ENCODE assay signal across 11 cellular contexts in genomic region chr11:10414659-10415058, GRCh38. TPM values are rescaled to one million over a fixed set of nuclear protein-coding genes. Genes with fewer than 3 reads are reported as not detected.
DNase-seq lines count a peak whose midpoint lies in the region; ATAC-seq and TF ChIP-seq lines count a peak whose summit lies in the region.
"Had no signal": no experiment of that assay in that cellular context is flagged by ENCODE, and none has a peak within 500 bp of the region (broad histone marks: within the 10 kb centered on the region; RNA-seq: fewer than 3 reads in every experiment).

No MANE protein-coding gene starts in this region.

- H3K9me3 Mint-ChIP-seq in activated CD4-positive, alpha-beta T cell treated with anti-CD3 and anti-CD28 coated beads for 36 hours (ENCODE audit: low read depth) = no peaks in the 10 kb centered on the region
- no peaks in the 10 kb centered on the region for H3K9me3 Mint-ChIP-seq in stimulated activated naive B cell treated with anti-CD40 and anti-IgM and Interleukin-4, amounts not matched to agents 10 μg/mL and 1 μg/mL and 100 μg/mL, for 72 hours

- peak; percentile 45 for ATAC-seq in activated CD4-positive, alpha-beta T cell treated with anti-CD3 and anti-CD28 coated beads for 36 hours
- peak; percentile 66 to 86 (median 78) for ATAC-seq in heart right ventricle
- ATAC-seq in stimulated activated naive B cell treated with anti-CD40 and anti-IgM and Interleukin-4, amounts not matched to agents 10 μg/mL and 1 μg/mL and 100 μg/mL, for 72 hours (replicated peaks) = peak; percentile 28 to 33
- no peak for ATAC-seq in GM19328 (IDR thresholded peaks at IDR 0.05; ENCODE audit: unreplicated experiment)
- no peak for ATAC-seq in HG03139 (IDR thresholded peaks at IDR 0.05; ENCODE audit: unreplicated experiment)
- ATAC-seq: A549 had no signal

- intact Hi-C loops in activated CD4-positive, alpha-beta T cell treated with anti-CD3 and anti-CD28 coated beads for 36 hours (cut with DNase I, micrococcal nuclease) = no loop called here
- intact Hi-C loops in heart right ventricle (cut with DNase I) = loop anchor here in 2 of 10 donors (5.0 kb wide), 3 partner anchors 238 to 323 kb away; no protein-coding TSS in a partner anchor

- peaks cover 0 to 27% (median 4%) of the 10 kb centered on the region in 9 donors for H3K4me1 ChIP-seq in heart right ventricle
- H3K4me1 ChIP-seq: A549 had no signal

- H3K4me3 ChIP-seq in heart right ventricle = peak overlapping the region in 1 of 10 donors; percentile 10
- H3K4me3 ChIP-seq: A549 had no signal

- TF ChIP-seq CTCF in heart right ventricle (IDR thresholded peaks at IDR 0.05) = no peak

- no peaks in the 10 kb centered on the region for H3K27me3 Mint-ChIP-seq in activated CD4-positive, alpha-beta T cell treated with anti-CD3 and anti-CD28 coated beads for 36 hours
- no peaks in the 10 kb centered on the region for H3K27me3 Mint-ChIP-seq in stimulated activated naive B cell treated with anti-CD40 and anti-IgM and Interleukin-4, amounts not matched to agents 10 μg/mL and 1 μg/mL and 100 μg/mL, for 72 hours

- no peak overlapping the region for H3K27ac Mint-ChIP-seq in activated CD4-positive, alpha-beta T cell treated with anti-CD3 and anti-CD28 coated beads for 36 hours
- peak overlapping the region; percentile 78 for H3K27ac Mint-ChIP-seq in stimulated activated naive B cell treated with anti-CD40 and anti-IgM and Interleukin-4, amounts not matched to agents 10 μg/mL and 1 μg/mL and 100 μg/mL, for 72 hours

- no peaks in the 10 kb centered on the region for H3K27me3 ChIP-seq in heart right ventricle

- no peak for DNase-seq in activated CD4-positive, alpha-beta T cell treated with anti-CD3 and anti-CD28 coated beads for 36 hours
- DNase-seq in activated CD4-positive, alpha-beta T cell treated with anti-CD3 and anti-CD28 coated beads, Interleukin-2, amount 50 U/mL, for 4 hours = no peak
- DNase-seq in UCSD-AML1 (lab: John Stamatoyannopoulos, UW; ENCODE audit: unreplicated experiment) (peak; percentile 84), heart right ventricle (peak; percentile 24 to 37), amniotic stem cell (lab: John Stamatoyannopoulos, UW) (no peak)
- no peak for DNase-seq in stimulated activated naive B cell treated with anti-CD40 and anti-IgM and Interleukin-4, amounts not matched to agents 10 μg/mL and 1 μg/mL and 100 μg/mL, for 72 hours
- DNase-seq: activated CD4-positive, alpha-beta T cell treated with anti-CD3 and anti-CD28 coated beads, Interleukin-2, amount 50 U/mL, for 1 hour; stimulated activated CD4-positive, alpha-beta T cell treated with anti-CD3 and anti-CD28 coated beads, Interleukin-4, amount 100 ng/mL, for 1 hour had no signal

- H3K4me3 Mint-ChIP-seq in activated CD4-positive, alpha-beta T cell treated with anti-CD3 and anti-CD28 coated beads for 36 hours = no peak overlapping the region
- peak overlapping the region; percentile 37 to 57 for H3K4me3 Mint-ChIP-seq in stimulated activated naive B cell treated with anti-CD40 and anti-IgM and Interleukin-4, amounts not matched to agents 10 μg/mL and 1 μg/mL and 100 μg/mL, for 72 hours

- CTCF ChIA-PET in activated CD4-positive, alpha-beta T cell treated with anti-CD3 and anti-CD28 coated beads for 36 hours (lab: Charles Lee) = interaction anchor here (0.8 to 2.8 kb wide), 10 partner anchors 8 to 317 kb away, joined by 3 to 22 read pairs (median 6); partner anchors contain the start of gene RNF141

- H3K36me3 Mint-ChIP-seq in activated CD4-positive, alpha-beta T cell treated with anti-CD3 and anti-CD28 coated beads for 36 hours (ENCODE audit: low read depth) = no peaks in the 10 kb centered on the region
- H3K36me3 Mint-ChIP-seq in stimulated activated naive B cell treated with anti-CD40 and anti-IgM and Interleukin-4, amounts not matched to agents 10 μg/mL and 1 μg/mL and 100 μg/mL, for 72 hours = no peaks in the 10 kb centered on the region

- no peaks in the 10 kb centered on the region for H3K9me3 ChIP-seq in heart right ventricle
- H3K9me3 ChIP-seq: A549 had no signal

- H3K27ac ChIP-seq in heart right ventricle = peak overlapping the region in 5 of 10 donors; percentile 20 to 77 (median 44)

- 54% methylated on average over 10 of the region's 10 CpGs for WGBS in heart right ventricle, 2 donors

- H3K36me3 ChIP-seq in heart right ventricle = no peaks in the 10 kb centered on the region

- POLR2A ChIA-PET in activated CD4-positive, alpha-beta T cell treated with anti-CD3 and anti-CD28 coated beads for 36 hours (lab: Charles Lee) = interaction anchor here (0.6 to 0.7 kb wide), 2 partner anchors 459 to 1377 kb away, joined by 3 read pairs; no protein-coding TSS in a partner anchor

- H3K4me1 Mint-ChIP-seq in activated CD4-positive, alpha-beta T cell treated with anti-CD3 and anti-CD28 coated beads for 36 hours = peaks cover 22% of the 10 kb centered on the region
- peaks cover 21 to 26% of the 10 kb centered on the region in 2 donors for H3K4me1 Mint-ChIP-seq in stimulated activated naive B cell treated with anti-CD40 and anti-IgM and Interleukin-4, amounts not matched to agents 10 μg/mL and 1 μg/mL and 100 μg/mL, for 72 hours

RNA-seq across cellular contexts. Expression of gene AMPD3, which starts 40.4 kb away (rescaled TPM):
- total RNA-seq in activated CD4-positive, alpha-beta T cell treated with anti-CD3 and anti-CD28 coated beads for 36 hours = 10 to 100 TPM; 26.3 to 27.1 TPM
- total RNA-seq in heart right ventricle = 1 to 10 TPM; 1.4 to 8.7 (median 2.6) TPM
- polyA plus RNA-seq in heart right ventricle = 1 to 10 TPM in 1 of 2 donors, under 1 TPM in 1; 0.59 to 1.2 TPM

Comparison
In these comparisons a context has a peak if more than half of its experiments do, and no peak if none do; other contexts are left out.
1. ATAC-seq: peak in activated CD4-positive, alpha-beta T cell treated with anti-CD3 and anti-CD28 coated beads for 36 hours (single experiment), heart right ventricle (8 of 8) and stimulated activated naive B cell treated with anti-CD40 and anti-IgM and Interleukin-4, amounts not matched to agents 10 μg/mL and 1 μg/mL and 100 μg/mL, for 72 hours (2 of 2); none in GM19328 (single experiment) and HG03139 (single experiment).
2. DNase-seq: peak in UCSD-AML1 (single experiment) and heart right ventricle (2 of 2); none in activated CD4-positive, alpha-beta T cell treated with anti-CD3 and anti-CD28 coated beads for 36 hours (single experiment), activated CD4-positive, alpha-beta T cell treated with anti-CD3 and anti-CD28 coated beads, Interleukin-2, amount 50 U/mL, for 4 hours (0 of 2), stimulated activated naive B cell treated with anti-CD40 and anti-IgM and Interleukin-4, amounts not matched to agents 10 μg/mL and 1 μg/mL and 100 μg/mL, for 72 hours (single experiment) and amniotic stem cell (single experiment).